ENCODE assay signal across 8 cellular contexts in the genomic region with DNA sequence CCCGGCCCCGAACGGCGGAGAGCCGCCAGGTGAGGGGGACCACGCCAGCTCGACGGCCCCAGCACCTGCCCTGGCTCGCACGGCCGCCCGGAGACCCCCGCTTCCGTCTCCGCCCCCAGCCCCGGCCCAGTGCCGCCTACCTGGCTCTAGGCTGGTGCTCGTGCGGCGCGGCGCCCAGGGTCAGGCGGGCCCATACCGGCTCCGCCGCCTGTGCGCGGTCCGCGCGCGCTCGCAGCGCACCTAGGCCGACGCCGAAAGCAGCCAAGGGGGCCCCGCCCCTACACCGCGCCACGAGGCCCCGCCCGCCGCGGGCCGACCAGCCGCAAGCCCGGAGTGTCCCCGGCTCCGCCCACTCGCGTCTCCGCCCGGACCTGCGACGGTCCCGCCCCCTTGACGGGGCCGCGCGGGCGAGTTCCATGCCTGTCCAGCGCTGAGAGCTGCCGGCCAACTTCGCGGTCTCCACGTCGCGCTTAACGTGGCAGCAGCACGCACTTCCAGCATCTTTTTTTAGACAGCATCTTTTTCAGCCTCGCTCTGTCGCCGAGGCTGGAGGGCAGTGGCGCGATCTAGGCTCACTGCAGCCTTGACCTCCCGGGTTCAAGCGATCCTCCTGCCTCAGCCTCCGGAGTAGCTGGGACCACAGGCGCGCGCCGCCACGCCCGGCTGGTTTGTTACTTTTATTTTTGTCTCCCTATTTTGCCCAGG. TPM values are rescaled to one million over a fixed set of nuclear protein-coding genes. Genes with fewer than 3 reads are reported as not detected.
DNase-seq lines count a peak whose midpoint lies in the region; ATAC-seq and TF ChIP-seq lines count a peak whose summit lies in the region.

A gene with protein sequence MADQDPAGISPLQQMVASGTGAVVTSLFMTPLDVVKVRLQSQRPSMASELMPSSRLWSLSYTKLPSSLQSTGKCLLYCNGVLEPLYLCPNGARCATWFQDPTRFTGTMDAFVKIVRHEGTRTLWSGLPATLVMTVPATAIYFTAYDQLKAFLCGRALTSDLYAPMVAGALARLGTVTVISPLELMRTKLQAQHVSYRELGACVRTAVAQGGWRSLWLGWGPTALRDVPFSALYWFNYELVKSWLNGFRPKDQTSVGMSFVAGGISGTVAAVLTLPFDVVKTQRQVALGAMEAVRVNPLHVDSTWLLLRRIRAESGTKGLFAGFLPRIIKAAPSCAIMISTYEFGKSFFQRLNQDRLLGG (minus strand): TSS at position 253 of the 705 bp plus-strand sequence. CDS start 1,261 bp downstream, outside the sequence.

- CTCF ChIA-PET in naive thymus-derived CD4-positive, alpha-beta T cell (lab: Charles Lee): interaction anchor here (0.5 to 2.1 kb wide), 2 partner anchors 113 to 199 kb away, joined by 3 to 6 read pairs; no protein-coding TSS in a partner anchor

- H4K20me1 ChIP-seq in DND-41 (ENCODE audit: insufficient read depth, low read length) (peaks cover 20% of the 10 kb centered on the region), Karpas-422 (ENCODE audit: insufficient read depth, low read depth, low read length) (no peaks in the 10 kb centered on the region)

- H3K27ac ChIP-seq in DND-41 (ENCODE audit: low read length): peak within 1 kb of the TSS; percentile 61
- H3K27ac ChIP-seq in Karpas-422 (ENCODE audit: low read length): peak within 1 kb of the TSS; percentile 73
- peak within 1 kb of the TSS; percentile 83 for H3K27ac ChIP-seq in naive thymus-derived CD4-positive, alpha-beta T cell (ENCODE audit: low read depth, low read length)

- ATAC-seq in DND-41 (ENCODE audit: insufficient read depth, low read depth) (peak; percentile 79), GM21825 (IDR thresholded peaks at IDR 0.05; ENCODE audit: unreplicated experiment) (peak; percentile 62)
- peak; percentile 91 for ATAC-seq in naive thymus-derived CD4-positive, alpha-beta T cell
- peak; percentile 76 for ATAC-seq in stimulated activated naive B cell treated with anti-CD40 and anti-IgM and Interleukin-4, amounts not matched to agents 10 μg/mL and 1 μg/mL and 100 μg/mL, for 72 hours (replicated peaks)

- H3K4me3 Mint-ChIP-seq in naive thymus-derived CD4-positive, alpha-beta T cell: peak within 1 kb of the TSS; percentile 90 to 96 (median 93)
- H3K4me3 Mint-ChIP-seq in stimulated activated naive B cell treated with anti-CD40 and anti-IgM and Interleukin-4, amounts not matched to agents 10 μg/mL and 1 μg/mL and 100 μg/mL, for 72 hours: peak within 1 kb of the TSS; percentile 94 to 96

- no peaks in the 10 kb centered on the region for H3K9me3 ChIP-seq in DND-41 (ENCODE audit: insufficient read depth, low read length, severe bottlenecking)
- no peaks in the 10 kb centered on the region for H3K9me3 ChIP-seq in Karpas-422 (ENCODE audit: low read length)
- H3K9me3 ChIP-seq in naive thymus-derived CD4-positive, alpha-beta T cell (ENCODE audit: control insufficient read depth in 2 of 3, low read length in 3 of 3): no peaks in the 10 kb centered on the region

- no peak for TF ChIP-seq CTCF in DND-41 (IDR thresholded peaks at IDR 0.05; ENCODE audit: borderline replicate concordance, extremely low read depth, low read length, poor library complexity, severe bottlenecking)

- intact Hi-C loops in naive thymus-derived CD4-positive, alpha-beta T cell (cut with micrococcal nuclease): loop anchor here (1.0 to 10.0 kb wide), 9 partner anchors 16 to 840 kb away; a partner anchor contains a TSS

- POLR2A ChIA-PET in naive thymus-derived CD4-positive, alpha-beta T cell (lab: Charles Lee): interaction anchor here (0.6 to 5.0 kb wide), 7 partner anchors 20 to 201 kb away, joined by 3 to 102 read pairs (median 25); a partner anchor contains a TSS

- H3K36me3 ChIP-seq in DND-41 (ENCODE audit: insufficient read depth, low read length) (peaks cover 29% of the 10 kb centered on the region), Karpas-422 (ENCODE audit: insufficient read depth, low read length) (no peaks in the 10 kb centered on the region; the same call in 1 of the 2 replicates)
- peaks cover 0 to 28% (median 0%) of the 10 kb centered on the region in 3 experiments for H3K36me3 ChIP-seq in naive thymus-derived CD4-positive, alpha-beta T cell (ENCODE audit: control insufficient read depth in 2 of 3, insufficient read depth in 3 of 3, low read length in 3 of 3)

- H3K9ac ChIP-seq in DND-41 (ENCODE audit: low read depth, low read length): peak within 1 kb of the TSS; percentile 89
- peak within 1 kb of the TSS; percentile 97 for H3K9ac ChIP-seq in Karpas-422 (ENCODE audit: low read length)

- H3K9me2 ChIP-seq in Karpas-422 (replicated peaks; ENCODE audit: insufficient read depth, low read length): no peaks in the 10 kb centered on the region

- H3K4me1 ChIP-seq in DND-41 (ENCODE audit: insufficient read depth, low read length) (peaks cover 46% of the 10 kb centered on the region), Karpas-422 (ENCODE audit: low read length) (peaks cover 37% of the 10 kb centered on the region)
- H3K4me1 ChIP-seq in naive thymus-derived CD4-positive, alpha-beta T cell (ENCODE audit: control insufficient read depth in 2 of 2, insufficient read depth in 2 of 2, low read length in 2 of 2): peaks cover 13 to 17% of the 10 kb centered on the region in 2 donors

- H3K36me3 Mint-ChIP-seq in naive thymus-derived CD4-positive, alpha-beta T cell: peaks cover 0 to 6% (median 0%) of the 10 kb centered on the region in 5 donors
- H3K36me3 Mint-ChIP-seq in stimulated activated naive B cell treated with anti-CD40 and anti-IgM and Interleukin-4, amounts not matched to agents 10 μg/mL and 1 μg/mL and 100 μg/mL, for 72 hours: peaks cover 19 to 26% of the 10 kb centered on the region in 2 donors

- H3K4me2 ChIP-seq in DND-41 (ENCODE audit: insufficient read depth, low read length) (peak within 1 kb of the TSS; percentile 75), Karpas-422 (ENCODE audit: low read depth, low read length, poor library complexity, severe bottlenecking) (peak within 1 kb of the TSS; percentile 100)

- H3K27me3 ChIP-seq in DND-41 (ENCODE audit: insufficient read depth, low read length, poor library complexity): no peaks in the 10 kb centered on the region
- H3K27me3 ChIP-seq in Karpas-422 (ENCODE audit: low read length): no peaks in the 10 kb centered on the region
- H3K27me3 ChIP-seq in naive thymus-derived CD4-positive, alpha-beta T cell (ENCODE audit: control insufficient read depth in 2 of 2, insufficient read depth in 2 of 2, low read length in 2 of 2): no peaks in the 10 kb centered on the region

- H3K27me3 Mint-ChIP-seq in naive thymus-derived CD4-positive, alpha-beta T cell: no peaks in the 10 kb centered on the region
- no peaks in the 10 kb centered on the region for H3K27me3 Mint-ChIP-seq in stimulated activated naive B cell treated with anti-CD40 and anti-IgM and Interleukin-4, amounts not matched to agents 10 μg/mL and 1 μg/mL and 100 μg/mL, for 72 hours

- peaks cover 23% of the 10 kb centered on the region for H3K79me2 ChIP-seq in DND-41 (ENCODE audit: insufficient read depth, low read length)
- H3K79me2 ChIP-seq in Karpas-422 (ENCODE audit: low read length): peaks cover 13% of the 10 kb centered on the region

- peaks cover 0 to 38% (median 19%) of the 10 kb centered on the region in 7 donors for H3K4me1 Mint-ChIP-seq in naive thymus-derived CD4-positive, alpha-beta T cell
- H3K4me1 Mint-ChIP-seq in stimulated activated naive B cell treated with anti-CD40 and anti-IgM and Interleukin-4, amounts not matched to agents 10 μg/mL and 1 μg/mL and 100 μg/mL, for 72 hours: peaks cover 24 to 41% of the 10 kb centered on the region in 2 donors

- DNase-seq in DND-41 (peak; percentile 92), Karpas-422 (peak; percentile 98), RKO (ENCODE audit: low spot score) (peak; percentile 92), fibroblast of gingiva (ENCODE audit: low read depth) (peak; percentile 95)
- peak; percentile 92 to 96 for DNase-seq in activated T-helper 1 cell treated with anti-CD3 and anti-CD28 coated beads, Interleukin-2, amount 50 U/mL, for 16 hours (ENCODE audit: low read depth in 1 of 2, low spot score in 1 of 2)
- DNase-seq in naive thymus-derived CD4-positive, alpha-beta T cell: peak; percentile 87 to 99 (median 94)
- DNase-seq in stimulated activated naive B cell treated with anti-CD40 and anti-IgM and Interleukin-4, amounts not matched to agents 10 μg/mL and 1 μg/mL and 100 μg/mL, for 72 hours: peak; percentile 95

- peak within 1 kb of the TSS; percentile 98 for H2AFZ ChIP-seq in DND-41 (ENCODE audit: low read depth, low read length)
- H2AFZ ChIP-seq in Karpas-422 (ENCODE audit: low read length): peak within 1 kb of the TSS; percentile 82; the same call in 1 of the 2 replicates

- no peaks in the 10 kb centered on the region for H3K9me3 Mint-ChIP-seq in naive thymus-derived CD4-positive, alpha-beta T cell
- no peaks in the 10 kb centered on the region for H3K9me3 Mint-ChIP-seq in stimulated activated naive B cell treated with anti-CD40 and anti-IgM and Interleukin-4, amounts not matched to agents 10 μg/mL and 1 μg/mL and 100 μg/mL, for 72 hours

- H3K4me3 ChIP-seq in DND-41 (ENCODE audit: low read depth in 1 of 2, low read length in 2 of 2) (peak within 1 kb of the TSS; percentile 75 to 82), Karpas-422 (ENCODE audit: low read length) (peak within 1 kb of the TSS; percentile 100)
- H3K4me3 ChIP-seq in naive thymus-derived CD4-positive, alpha-beta T cell (ENCODE audit: low read length): peak within 1 kb of the TSS; percentile 98

- peak within 1 kb of the TSS; percentile 89 to 98 (median 95) for H3K27ac Mint-ChIP-seq in naive thymus-derived CD4-positive, alpha-beta T cell
- peak within 1 kb of the TSS; percentile 99 for H3K27ac Mint-ChIP-seq in stimulated activated naive B cell treated with anti-CD40 and anti-IgM and Interleukin-4, amounts not matched to agents 10 μg/mL and 1 μg/mL and 100 μg/mL, for 72 hours

RNA-seq across cellular contexts. Expression of the gene that starts here (rescaled TPM):
- 78.7 and 163 TPM in 2 replicates for total RNA-seq in Karpas-422 (2014; rRNA removed; shearing (Covaris generic); ENCODE audit: low replicate concordance)
- 100 to 1,000 TPM in 3 of 5 experiments, 10 to 100 TPM in 2; 75.4 to 107 (median 101) TPM for total RNA-seq in naive thymus-derived CD4-positive, alpha-beta T cell
- 100 to 1,000 TPM; 122 to 155 TPM for polyA plus RNA-seq in naive thymus-derived CD4-positive, alpha-beta T cell

Comparison
In these comparisons a context has a peak if more than half of its experiments do, and no peak if none do; other contexts are left out.
1. Peak in every context shown above with its lines: DNase-seq, ATAC-seq, H3K4me3 ChIP-seq and H3K27ac ChIP-seq.